Comparison of ENCODE assay signal across 3 cellular contexts in genomic region chr1:113861641-113862040, GRCh38.
TF ChIP-seq lines count a peak whose summit lies in the region.

No MANE protein-coding gene starts in this region.

TF ChIP-seq in SK-N-SH, 30 proteins besides CTCF, POLR2A, EP300 and RAD21:
- TF ChIP-seq JUND (IDR thresholded peaks at IDR 0.05) (no peak), TAF1 (IDR thresholded peaks at IDR 0.05; ENCODE audit: borderline replicate concordance, low read depth, low read length) (no peak), GABPA (IDR thresholded peaks at IDR 0.05; ENCODE audit: low read depth) (no peak), FOXJ3 (CRISPR knock-in tag; IDR thresholded peaks at IDR 0.05) (no peak), SIN3A (IDR thresholded peaks at IDR 0.05; ENCODE audit: borderline replicate concordance, low read depth, low read length) (no peak), GATA2 (CRISPR knock-in tag; IDR thresholded peaks at IDR 0.05) (no peak), MAX (IDR thresholded peaks at IDR 0.05; ENCODE audit: low read depth) (no peak), ELF1 (IDR thresholded peaks at IDR 0.05) (no peak), YY1 (IDR thresholded peaks at IDR 0.05; ENCODE audit: low read depth) (no peak), EZH2phosphoT487 (IDR thresholded peaks at IDR 0.05; ENCODE audit: borderline replicate concordance, low read depth) (no peak)
- TF ChIP-seq, protein P1, sequence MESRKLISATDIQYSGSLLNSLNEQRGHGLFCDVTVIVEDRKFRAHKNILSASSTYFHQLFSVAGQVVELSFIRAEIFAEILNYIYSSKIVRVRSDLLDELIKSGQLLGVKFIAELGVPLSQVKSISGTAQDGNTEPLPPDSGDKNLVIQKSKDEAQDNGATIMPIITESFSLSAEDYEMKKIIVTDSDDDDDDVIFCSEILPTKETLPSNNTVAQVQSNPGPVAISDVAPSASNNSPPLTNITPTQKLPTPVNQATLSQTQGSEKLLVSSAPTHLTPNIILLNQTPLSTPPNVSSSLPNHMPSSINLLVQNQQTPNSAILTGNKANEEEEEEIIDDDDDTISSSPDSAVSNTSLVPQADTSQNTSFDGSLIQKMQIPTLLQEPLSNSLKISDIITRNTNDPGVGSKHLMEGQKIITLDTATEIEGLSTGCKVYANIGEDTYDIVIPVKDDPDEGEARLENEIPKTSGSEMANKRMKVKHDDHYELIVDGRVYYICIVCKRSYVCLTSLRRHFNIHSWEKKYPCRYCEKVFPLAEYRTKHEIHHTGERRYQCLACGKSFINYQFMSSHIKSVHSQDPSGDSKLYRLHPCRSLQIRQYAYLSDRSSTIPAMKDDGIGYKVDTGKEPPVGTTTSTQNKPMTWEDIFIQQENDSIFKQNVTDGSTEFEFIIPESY (IDR thresholded peaks at IDR 0.05; ENCODE audit: borderline replicate concordance, low read depth): no peak
TF ChIP-seq in SK-N-SH: peak in this region for 0.

TF ChIP-seq in SK-N-SH treated with all-trans-retinoic acid at 6 μM for 48 hours, 23 proteins besides CTCF, POLR2A, EP300 and RAD21:
- TF ChIP-seq ZC3H10 (CRISPR knock-in tag; IDR thresholded peaks at IDR 0.05): no peak
- no peak for TF ChIP-seq ARNTL (CRISPR knock-in tag; IDR thresholded peaks at IDR 0.05; ENCODE audit: borderline replicate concordance, low read depth)

TF ChIP-seq in WTC11, 78 proteins besides CTCF, POLR2A, EP300 and RAD21:
- TF ChIP-seq PREB (CRISPR knock-in tag; IDR thresholded peaks at IDR 0.05; ENCODE audit: borderline replicate concordance) (no peak), SMAD3 (CRISPR knock-in tag; IDR thresholded peaks at IDR 0.05; ENCODE audit: borderline replicate concordance) (no peak), JUN (CRISPR knock-in tag; IDR thresholded peaks at IDR 0.05) (no peak), NFYB (CRISPR knock-in tag; conservative IDR thresholded peaks at IDR 0.05; ENCODE audit: low read depth) (no peak), E2F5 (CRISPR knock-in tag; IDR thresholded peaks at IDR 0.05) (no peak), ZNF121 (CRISPR knock-in tag; IDR thresholded peaks at IDR 0.05) (no peak), ZNF423 (CRISPR knock-in tag; IDR thresholded peaks at IDR 0.05) (no peak), FOXP4 (CRISPR knock-in tag; IDR thresholded peaks at IDR 0.05) (no peak), NR1H2 (CRISPR knock-in tag; IDR thresholded peaks at IDR 0.05) (no peak), ZNF263 (CRISPR knock-in tag; IDR thresholded peaks at IDR 0.05; ENCODE audit: low read depth) (no peak), PRDM15 (CRISPR knock-in tag; IDR thresholded peaks at IDR 0.05) (no peak)
- TF ChIP-seq, protein P2, sequence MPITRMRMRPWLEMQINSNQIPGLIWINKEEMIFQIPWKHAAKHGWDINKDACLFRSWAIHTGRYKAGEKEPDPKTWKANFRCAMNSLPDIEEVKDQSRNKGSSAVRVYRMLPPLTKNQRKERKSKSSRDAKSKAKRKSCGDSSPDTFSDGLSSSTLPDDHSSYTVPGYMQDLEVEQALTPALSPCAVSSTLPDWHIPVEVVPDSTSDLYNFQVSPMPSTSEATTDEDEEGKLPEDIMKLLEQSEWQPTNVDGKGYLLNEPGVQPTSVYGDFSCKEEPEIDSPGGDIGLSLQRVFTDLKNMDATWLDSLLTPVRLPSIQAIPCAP (CRISPR knock-in tag; IDR thresholded peaks at IDR 0.05): no peak
- TF ChIP-seq, protein P3, sequence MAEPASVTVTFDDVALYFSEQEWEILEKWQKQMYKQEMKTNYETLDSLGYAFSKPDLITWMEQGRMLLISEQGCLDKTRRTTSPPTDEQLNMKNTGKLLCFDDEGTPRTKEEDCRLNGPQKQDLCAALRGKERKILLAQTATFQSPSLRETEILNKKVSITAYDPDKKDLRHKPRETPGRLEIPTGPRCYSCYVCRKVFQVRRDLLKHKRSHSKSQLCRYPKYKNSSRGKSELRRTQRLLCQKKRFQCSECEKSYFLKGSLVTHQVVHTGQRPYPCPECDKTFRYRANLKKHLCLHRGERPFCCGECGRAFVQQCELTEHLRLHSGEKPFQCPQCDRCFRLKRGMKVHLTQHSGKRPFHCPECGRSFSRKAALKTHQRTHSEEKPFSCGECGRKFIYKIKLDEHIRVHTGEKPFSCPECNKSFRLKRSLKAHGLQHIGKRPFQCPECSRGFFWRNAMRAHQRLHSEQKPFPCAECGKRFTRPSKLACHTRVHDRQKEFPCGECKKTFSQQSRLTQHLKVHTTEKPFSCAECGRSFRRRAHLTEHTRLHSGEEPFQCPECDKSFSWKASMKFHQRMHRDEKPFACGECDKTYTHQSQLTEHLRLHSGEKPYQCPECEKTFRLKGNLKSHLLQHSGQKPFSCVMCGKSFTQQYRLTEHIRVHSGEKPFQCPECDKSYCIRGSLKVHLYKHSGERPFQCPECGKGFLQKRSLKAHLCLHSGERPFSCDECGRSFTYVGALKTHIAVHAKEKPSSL (CRISPR knock-in tag; conservative IDR thresholded peaks at IDR 0.05): no peak
- TF ChIP-seq, protein P4, sequence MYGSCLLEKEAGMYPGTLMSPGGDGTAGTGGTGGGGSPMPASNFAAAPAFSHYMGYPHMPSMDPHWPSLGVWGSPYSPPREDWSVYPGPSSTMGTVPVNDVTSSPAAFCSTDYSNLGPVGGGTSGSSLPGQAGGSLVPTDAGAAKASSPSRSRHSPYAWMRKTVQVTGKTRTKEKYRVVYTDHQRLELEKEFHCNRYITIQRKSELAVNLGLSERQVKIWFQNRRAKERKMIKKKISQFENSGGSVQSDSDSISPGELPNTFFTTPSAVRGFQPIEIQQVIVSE (CRISPR knock-in tag; IDR thresholded peaks at IDR 0.05; ENCODE audit: borderline replicate concordance): no peak
TF ChIP-seq in WTC11: peak in this region for 0.
